13 cellular contexts compared by ENCODE assay signal in genomic region chr12:5073838-5074237, GRCh38. TPM values are rescaled to one million over a fixed set of nuclear protein-coding genes. Genes with fewer than 3 reads are reported as not detected.
DNase-seq lines count a peak whose midpoint lies in the region; ATAC-seq, FAIRE-seq and TF ChIP-seq lines count a peak whose summit lies in the region.
"Had no signal": no experiment of that assay in that cellular context is flagged by ENCODE, and none has a peak within 500 bp of the region (broad histone marks: within the 10 kb centered on the region; RNA-seq: fewer than 3 reads in every experiment).

No MANE protein-coding gene starts in this region.

- 39% methylated on average over 2 of the region's 2 CpGs for WGBS in GM12878 (ENCODE audit: insufficient coverage, insufficient replicate concordance, low lambda C conversion rate, missing lambda C conversion rate)

- FAIRE-seq in GM12878 (lab: Jason Lieb, UNC) = no peak

- POLR2A ChIA-PET in GM12878 (lab: Charles Lee) = no interaction called here

- no peaks in the 10 kb centered on the region for H3K36me3 ChIP-seq in GM12878 (ENCODE audit: control insufficient read depth in 2 of 2, insufficient read depth in 2 of 2, low read length in 1 of 2)
- H3K36me3 ChIP-seq: esophagus squamous epithelium had no signal

- no peaks in the 10 kb centered on the region for H3K4me1 ChIP-seq in GM12878 (ENCODE audit: control insufficient read depth, insufficient read depth, low read length)

- no peak for TF ChIP-seq EP300 in GM12878 (IDR thresholded peaks at IDR 0.05; ENCODE audit: borderline replicate concordance in 1 of 2, control insufficient read depth in 1 of 2, low read depth in 2 of 2, low read length in 2 of 2)

- H3K9ac ChIP-seq in GM12878 (ENCODE audit: control insufficient read depth, insufficient read depth, low read length) = no peak overlapping the region

- H3K79me2 ChIP-seq in GM12878 (ENCODE audit: control insufficient read depth, insufficient read depth, low read length) = no peaks in the 10 kb centered on the region

- H3K27ac Mint-ChIP-seq in neural crest cell (ENCODE audit: unreplicated experiment) = no peak overlapping the region
- H3K27ac Mint-ChIP-seq in activated T-cell treated with anti-CD3 and anti-CD28 coated beads, Interleukin-2, amount 50 U/mL, for 72 hours = no peak overlapping the region
- H3K27ac Mint-ChIP-seq: activated naive CD8-positive, alpha-beta T cell; stimulated activated effector memory CD8-positive, alpha-beta T cell treated with anti-CD3 and anti-CD28 coated beads, Interleukin-12 subunit alpha, Interleukin-12 subunit beta, amount 100 ng/mL, for 72 hours had no signal

- no peaks in the 10 kb centered on the region for H3K36me3 Mint-ChIP-seq in neural crest cell (ENCODE audit: low read depth)
- no peaks in the 10 kb centered on the region for H3K36me3 Mint-ChIP-seq in activated T-cell treated with anti-CD3 and anti-CD28 coated beads, Interleukin-2, amount 50 U/mL, for 72 hours (ENCODE audit: insufficient read depth in 2 of 2)
- H3K36me3 Mint-ChIP-seq: activated naive CD8-positive, alpha-beta T cell; stimulated activated effector memory CD8-positive, alpha-beta T cell treated with anti-CD3 and anti-CD28 coated beads, Interleukin-12 subunit alpha, Interleukin-12 subunit beta, amount 100 ng/mL, for 72 hours had no signal

- no peaks in the 10 kb centered on the region for H3K9me3 Mint-ChIP-seq in neural crest cell
- no peaks in the 10 kb centered on the region for H3K9me3 Mint-ChIP-seq in activated T-cell treated with anti-CD3 and anti-CD28 coated beads, Interleukin-2, amount 50 U/mL, for 72 hours
- H3K9me3 Mint-ChIP-seq: stimulated activated effector memory CD8-positive, alpha-beta T cell treated with anti-CD3 and anti-CD28 coated beads, Interleukin-12 subunit alpha, Interleukin-12 subunit beta, amount 100 ng/mL, for 72 hours had no signal

- peak; percentile 45; the same call in 1 of the 3 replicates for ATAC-seq in GM12878
- ATAC-seq in GM21717 (IDR thresholded peaks at IDR 0.05; ENCODE audit: unreplicated experiment) = no peak
- no peak for ATAC-seq in left lobe of liver
- no peak for ATAC-seq in activated T-cell treated with anti-CD3 and anti-CD28 coated beads, Interleukin-2, amount 50 U/mL, for 72 hours (replicated peaks in 1 of 2)
- ATAC-seq: stimulated activated effector memory CD8-positive, alpha-beta T cell treated with anti-CD3 and anti-CD28 coated beads, Interleukin-12 subunit alpha, Interleukin-12 subunit beta, amount 100 ng/mL, for 72 hours had no signal

- DNase-seq in NCI-H524 (lab: John Stamatoyannopoulos, UW) (peak; percentile 28 to 33), NCI-H524 treated with DMSO at 0.1 percent for 48 hours (lab: John Stamatoyannopoulos, UW) (no peak), KBM-7 (peak; percentile 4), GM12878 (ENCODE audit: low read depth, low spot score) (no peak), neural crest cell (ENCODE audit: low read depth, low spot score) (no peak), left lobe of liver (ENCODE audit: low spot score) (no peak)
- DNase-seq in activated T-cell treated with anti-CD3 and anti-CD28 coated beads, Interleukin-2, amount 50 U/mL, for 72 hours = no peak
- DNase-seq: activated CD4-positive, alpha-beta T cell treated with anti-CD3 and anti-CD28 coated beads for 1 hour; esophagus squamous epithelium; Kasumi-1 had no signal

- TF ChIP-seq CTCF in GM12878 (IDR thresholded peaks at IDR 0.05 in 2 of 3, conservative IDR thresholded peaks at IDR 0.05 in 1 of 3; ENCODE audit: control insufficient read depth in 2 of 3, extremely low read depth in 1 of 3, insufficient read depth in 1 of 3, low read depth in 3 of 3, low read length in 3 of 3) = peak; percentile 23 to 33 (median 27); a peak in 3 of 6 replicates
- peak; percentile 39 for TF ChIP-seq CTCF in neural crest cell (conservative IDR thresholded peaks at IDR 0.05)

- H3K9me3 ChIP-seq in GM12878 (replicated peaks; ENCODE audit: control insufficient read depth, insufficient read depth, low read length) = no peaks in the 10 kb centered on the region
- H3K9me3 ChIP-seq: esophagus squamous epithelium had no signal

- H3K4me3 Mint-ChIP-seq in neural crest cell = no peak overlapping the region
- H3K4me3 Mint-ChIP-seq in activated T-cell treated with anti-CD3 and anti-CD28 coated beads, Interleukin-2, amount 50 U/mL, for 72 hours = no peak overlapping the region
- H3K4me3 Mint-ChIP-seq: activated naive CD8-positive, alpha-beta T cell; stimulated activated effector memory CD8-positive, alpha-beta T cell treated with anti-CD3 and anti-CD28 coated beads, Interleukin-12 subunit alpha, Interleukin-12 subunit beta, amount 100 ng/mL, for 72 hours had no signal

- no peak for TF ChIP-seq POLR2A in GM12878 (IDR thresholded peaks at IDR 0.05; ENCODE audit: low read depth, low read length)

- H3K4me3 ChIP-seq in GM12878 = no peak overlapping the region
- H3K4me3 ChIP-seq: esophagus squamous epithelium had no signal

- in situ Hi-C loops in KBM-7 (cut with MboI; ENCODE audit: low pct_unique_long_range_greater_than_20kb, low sequenced_read_pairs) (no loop called here), GM12878 (cut with MboI) (no loop called here)

- CTCF ChIA-PET in GM12878 (lab: Yijun Ruan, JAX) = interaction anchor here (0.6 to 2.9 kb wide), 3 partner anchors 10 to 227 kb away, joined by 3 to 15 read pairs (median 3); no protein-coding TSS in a partner anchor

- SMC1A ChIA-PET in GM12878 (lab: Charles Lee; ENCODE audit: uncharacterized antibody, unreplicated experiment) = interaction anchor here (0.5 kb wide), 1 partner anchor 1076 kb away, joined by 3 read pairs; no protein-coding TSS in a partner anchor

- peak; percentile 32 for TF ChIP-seq RAD21 in GM12878 (IDR thresholded peaks at IDR 0.05; ENCODE audit: insufficient read depth, low read depth, low read length)

- BruUV-seq in GM12878 (replicated peaks; lab: Mats Ljungman, UMichigan) = no TSS peak

- no peak overlapping the region for H2AFZ ChIP-seq in GM12878 (ENCODE audit: control insufficient read depth, low read depth, low read length)

- H4K20me1 ChIP-seq in GM12878 (ENCODE audit: control insufficient read depth, insufficient read depth) = no peaks in the 10 kb centered on the region

- H3K4me1 Mint-ChIP-seq in neural crest cell = no peaks in the 10 kb centered on the region
- H3K4me1 Mint-ChIP-seq in activated T-cell treated with anti-CD3 and anti-CD28 coated beads, Interleukin-2, amount 50 U/mL, for 72 hours (ENCODE audit: low read depth) = no peaks in the 10 kb centered on the region
- H3K4me1 Mint-ChIP-seq: stimulated activated effector memory CD8-positive, alpha-beta T cell treated with anti-CD3 and anti-CD28 coated beads, Interleukin-12 subunit alpha, Interleukin-12 subunit beta, amount 100 ng/mL, for 72 hours had no signal

- H3K4me2 ChIP-seq in GM12878 (ENCODE audit: control insufficient read depth, insufficient read depth) = no peak overlapping the region

- peaks cover 0 to 3% of the 10 kb centered on the region in 2 experiments; a peak in 1 of 4 replicates for H3K27me3 ChIP-seq in GM12878 (replicated peaks in 1 of 2; ENCODE audit: control insufficient read depth in 2 of 2, insufficient read depth in 2 of 2, low read length in 1 of 2)

- intact Hi-C loops in GM12878 (cut with micrococcal nuclease; ENCODE audit: unreplicated experiment) = no loop called here

- RAD21 ChIA-PET in GM12878 (lab: Charles Lee; ENCODE audit: unreplicated experiment) = no interaction called here

- H3K27ac ChIP-seq in GM12878 (ENCODE audit: control insufficient read depth, insufficient read depth) = no peak overlapping the region
- H3K27ac ChIP-seq: esophagus squamous epithelium had no signal

- peaks cover 2% of the 10 kb centered on the region for H3K27me3 Mint-ChIP-seq in neural crest cell (ENCODE audit: low read depth)
- H3K27me3 Mint-ChIP-seq in activated T-cell treated with anti-CD3 and anti-CD28 coated beads, Interleukin-2, amount 50 U/mL, for 72 hours (ENCODE audit: low read depth) = peaks cover 6% of the 10 kb centered on the region

TF ChIP-seq in GM12878, 131 proteins besides CTCF, POLR2A, EP300 and RAD21:
- TF ChIP-seq YY1 (IDR thresholded peaks at IDR 0.05; ENCODE audit: low read depth, low read length) = 0 out of 2 replicates have a peak, but pooled peaks have one; percentile 26
- no peak for TF ChIP-seq ATF3 (IDR thresholded peaks at IDR 0.05; ENCODE audit: borderline replicate concordance, extremely low read depth, low read depth, low read length)
TF ChIP-seq in GM12878: peak in this region for 1.

RNA-seq across cellular contexts. Expression of gene KCNA5, which starts 30.2 kb away (rescaled TPM):
- not detected in 2 replicates for total RNA-seq in GM12878 (2013; cell fraction: nucleolus; rRNA removed)
- total RNA-seq in GM12878 (2014; rRNA removed) = 0.11 and 0.16 TPM in 2 replicates
- 0.18 and 0.22 TPM in 2 replicates for total RNA-seq in GM12878 (2014; rRNA removed; fragmentation: Illumina TruSeq; extraction: Trizol)
- 0.29 and 0.44 TPM in 2 replicates for total RNA-seq in GM12878 (2021)
- polyA plus RNA-seq in GM12878 (2011; ENCODE audit: low read depth) = not detected
- not detected in 2 replicates for polyA plus RNA-seq in GM12878 (2011; rRNA removed)
- polyA plus RNA-seq in GM12878 (2011; cell fraction: cytosol; rRNA removed) = not detected in 2 replicates
- not detected in 2 replicates for polyA plus RNA-seq in GM12878 (2011; cell fraction: nucleus; rRNA removed)
- polyA plus RNA-seq in GM12878 (2012) = 0.07 TPM in 1 of 2 replicates, not detected in the other
- polyA plus RNA-seq in GM12878 (2014; fragmentation: Illumina TruSeq; extraction: Trizol) = 0.16 TPM in 2 replicates
- under 1 TPM in 1 of 2 experiments, not detected in 1; 0.11 TPM for polyA plus RNA-seq in GM12878 (2014; fragmentation: Nextera tagmentation; extraction: Ambion mirVana)
- polyA plus RNA-seq in GM12878 (2014; rRNA removed) = 0.33 and 0.56 TPM in 2 replicates
- not detected for polyA plus RNA-seq in GM12878 (2016; fragmentation: Nextera tagmentation; extraction: Ambion mirVana)
- not detected in 2 replicates for polyA minus RNA-seq in GM12878 (2011; rRNA and poly(A)+ RNA removed)
- polyA minus RNA-seq in GM12878 (2011; cell fraction: cytosol; rRNA and poly(A)+ RNA removed) = not detected in 2 replicates
- polyA minus RNA-seq in GM12878 (2011; cell fraction: nucleus; rRNA and poly(A)+ RNA removed) = not detected in 2 replicates
- total RNA-seq in neural crest cell = not detected in 2 replicates
- 0.05 TPM for total RNA-seq in left lobe of liver
- total RNA-seq in activated T-cell treated with anti-CD3 and anti-CD28 coated beads, Interleukin-2, amount 50 U/mL, for 72 hours = not detected

Comparison
In these comparisons a context has a peak if more than half of its experiments do, and no peak if none do; other contexts are left out.
1. DNase-seq: peak in NCI-H524 (2 of 2) and KBM-7 (single experiment); none in NCI-H524 treated with DMSO at 0.1 percent for 48 hours (single experiment), GM12878 (single experiment), neural crest cell (single experiment), left lobe of liver (single experiment) and activated T-cell treated with anti-CD3 and anti-CD28 coated beads, Interleukin-2, amount 50 U/mL, for 72 hours (0 of 2).